In the genomic region with DNA sequence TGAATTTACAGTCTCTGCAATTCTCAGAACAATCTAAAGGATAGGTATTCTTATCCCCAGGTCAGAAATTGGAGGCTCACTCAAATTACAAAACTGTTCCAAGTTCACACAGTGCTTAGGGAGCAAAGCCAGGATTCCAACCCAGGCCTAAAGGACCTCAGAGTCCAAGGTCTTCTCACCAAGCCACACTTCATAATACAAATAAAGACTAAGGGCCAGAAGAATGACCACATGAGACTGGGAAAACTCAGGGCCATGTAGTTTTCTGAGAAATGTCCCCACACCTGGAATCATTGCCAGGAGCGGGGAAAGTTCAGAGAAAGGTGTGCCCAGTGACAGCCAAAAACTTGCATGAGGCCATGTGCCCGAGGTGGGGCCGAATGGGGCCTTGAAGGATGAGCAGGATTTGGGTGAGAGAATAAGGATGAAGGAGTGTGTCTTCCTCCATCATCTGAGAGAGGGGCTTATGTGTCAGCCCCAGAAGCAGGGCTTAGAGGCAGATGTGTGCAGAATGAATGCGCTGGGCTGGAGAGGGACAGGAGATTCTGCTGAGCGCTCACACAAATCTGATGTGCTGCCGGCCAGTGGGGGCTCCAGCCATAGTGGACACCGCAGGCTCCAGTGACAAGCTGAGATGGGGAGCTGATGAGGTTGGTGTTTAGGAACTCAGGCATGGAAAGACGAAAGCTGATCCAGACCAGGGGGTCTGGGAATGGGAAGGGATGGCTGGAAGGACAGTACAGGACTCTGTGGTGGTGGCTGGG, we compare ENCODE assay signal across 16 cellular contexts. TPM values are rescaled to one million over a fixed set of nuclear protein-coding genes. Genes with fewer than 3 reads are reported as not detected.
A peak's percentile ranks its signal among the peaks of the same experiment; 100 is the strongest.
DNase-seq lines count a peak whose midpoint lies in the region; ATAC-seq, FAIRE-seq and TF ChIP-seq lines count a peak whose summit lies in the region.
"Had no signal": no experiment of that assay in that cellular context is flagged by ENCODE, and none has a peak within 500 bp of the region (broad histone marks: within the 10 kb centered on the region; RNA-seq: fewer than 3 reads in every experiment).

No MANE protein-coding gene starts in this region.

- no peaks in the 10 kb centered on the region for H4K20me1 ChIP-seq in DOHH2 (ENCODE audit: control insufficient read depth, insufficient read depth, low read depth, low read length)
- no peaks in the 10 kb centered on the region for H4K20me1 ChIP-seq in HepG2 (ENCODE audit: insufficient read depth, low read length)

- 60% methylated on average over 8 of the region's 8 CpGs for WGBS in HepG2 (ENCODE audit: low lambda C conversion rate)
- WGBS in pancreas, 2 donors = 90 to 91% methylated on average over 8 of the region's 8 CpGs

- peak overlapping the region; percentile 85 for H3K27ac Mint-ChIP-seq in activated B cell treated with CpG ODN at 0.5 μM for 24 hours
- no peak overlapping the region for H3K27ac Mint-ChIP-seq in activated naive CD8-positive, alpha-beta T cell treated with anti-CD3 and anti-CD28 coated beads for 36 hours

- H3K79me2 ChIP-seq in DOHH2 (ENCODE audit: control insufficient read depth, low read length) (peaks cover 92% of the 10 kb centered on the region), HepG2 (ENCODE audit: insufficient read depth, low read length) (no peaks in the 10 kb centered on the region)

- no peaks in the 10 kb centered on the region for H3K9me2 ChIP-seq in DOHH2 (replicated peaks; ENCODE audit: control insufficient read depth, low read length)

- BruUV-seq in HepG2 (replicated peaks; lab: Mats Ljungman, UMichigan) = no TSS peak

- H3K27me3 Mint-ChIP-seq in activated B cell treated with CpG ODN at 0.5 μM for 24 hours = no peaks in the 10 kb centered on the region
- H3K27me3 Mint-ChIP-seq in activated naive CD8-positive, alpha-beta T cell treated with anti-CD3 and anti-CD28 coated beads for 36 hours = no peaks in the 10 kb centered on the region

- intact Hi-C loops in activated B cell treated with CpG ODN at 0.5 μM for 24 hours (cut with micrococcal nuclease) = loop anchor here (1.0 kb wide), 1 partner anchor 9 kb away; no protein-coding TSS in a partner anchor
- intact Hi-C loops in HepG2 (cut with micrococcal nuclease; ENCODE audit: unreplicated experiment) = no loop called here
- intact Hi-C loops in pancreas (cut with DNase I) = no loop called here
- intact Hi-C loops in posterior vena cava (cut with DNase I) = no loop called here

- no peak for TF ChIP-seq CTCF in DOHH2 (IDR thresholded peaks at IDR 0.05; ENCODE audit: low read depth, low read length, poor library complexity, severe bottlenecking)
- TF ChIP-seq CTCF in activated B cell treated with CpG ODN at 0.5 μM for 24 hours (IDR thresholded peaks at IDR 0.05) = no peak
- no peak for TF ChIP-seq CTCF in HepG2 (CRISPR knock-in tag; IDR thresholded peaks at IDR 0.05)
- TF ChIP-seq CTCF in pancreas (IDR thresholded peaks at IDR 0.05) = no peak

- no peak overlapping the region for H3K9ac ChIP-seq in HepG2 (ENCODE audit: insufficient read depth, low read depth, low read length)

- no peaks in the 10 kb centered on the region for H3K9me3 Mint-ChIP-seq in activated B cell treated with CpG ODN at 0.5 μM for 24 hours
- no peaks in the 10 kb centered on the region for H3K9me3 Mint-ChIP-seq in activated naive CD8-positive, alpha-beta T cell treated with anti-CD3 and anti-CD28 coated beads for 36 hours
- H3K9me3 Mint-ChIP-seq: H9 had no signal

- H3K27ac ChIP-seq in DOHH2 (ENCODE audit: low read depth, low read length) (peak overlapping the region; percentile 49), HepG2 (ENCODE audit: extremely low read length, insufficient read depth, low read length) (no peak overlapping the region), pancreas (no peak overlapping the region)
- H3K27ac ChIP-seq: C4-2B, SJCRH30 had no signal

- H3K4me1 ChIP-seq in DOHH2 (ENCODE audit: control insufficient read depth, low read length) = peaks cover 89% of the 10 kb centered on the region
- H3K4me1 ChIP-seq in HepG2 (ENCODE audit: insufficient read depth, low read length) = 0 out of 2 replicates have a peak, but pooled peaks cover 9% of the 10 kb centered on the region
- peaks cover 0 to 5% (median 0%) of the 10 kb centered on the region in 3 donors for H3K4me1 ChIP-seq in pancreas
- H3K4me1 ChIP-seq: SJCRH30 had no signal

- peaks cover 94% of the 10 kb centered on the region for H3K36me3 Mint-ChIP-seq in activated B cell treated with CpG ODN at 0.5 μM for 24 hours (ENCODE audit: low read depth)
- no peaks in the 10 kb centered on the region for H3K36me3 Mint-ChIP-seq in activated naive CD8-positive, alpha-beta T cell treated with anti-CD3 and anti-CD28 coated beads for 36 hours

- H2AFZ ChIP-seq in HepG2 (ENCODE audit: low read length) = no peak overlapping the region

- POLR2A ChIA-PET in activated B cell treated with CpG ODN at 0.5 μM for 24 hours (lab: Charles Lee) = interaction anchor here (0.8 to 5.1 kb wide), 5 partner anchors 9 to 55 kb away, joined by 4 to 39 read pairs (median 4); a partner anchor contains a TSS
- POLR2A ChIA-PET in HepG2 (lab: Yijun Ruan, JAX) = no interaction called here

- TF ChIP-seq POLR2A in HepG2 (IDR thresholded peaks at IDR 0.05; ENCODE audit: insufficient read depth in 1 of 2, low read depth in 2 of 2, low read length in 2 of 2) = no peak

- peak; percentile 53 for ATAC-seq in activated B cell treated with CpG ODN at 0.5 μM for 24 hours (ENCODE audit: low read depth)
- ATAC-seq in HepG2 = peak; percentile 53
- ATAC-seq in pancreas = peak in 3 of 4 donors; percentile 21 to 72 (median 71)
- no peak for ATAC-seq in HG03521 (IDR thresholded peaks at IDR 0.05; ENCODE audit: unreplicated experiment)

- CTCF ChIA-PET in activated B cell treated with CpG ODN at 0.5 μM for 24 hours (lab: Charles Lee) (interaction anchor here (1.0 to 3.4 kb wide), 5 partner anchors 10 to 219 kb away, joined by 4 to 23 read pairs (median 5); no protein-coding TSS in a partner anchor), HepG2 (lab: Yijun Ruan, JAX; ENCODE audit: low intra/inter-chr PET ratio, low total read pairs) (no interaction called here)

- TF ChIP-seq EP300 in HepG2 (IDR thresholded peaks at IDR 0.05; ENCODE audit: low read depth in 2 of 2, low read length in 2 of 2) (no peak), HepG2 (CRISPR knock-in tag; IDR thresholded peaks at IDR 0.05; ENCODE audit: borderline replicate concordance) (no peak)

- H3K36me3 ChIP-seq in DOHH2 (ENCODE audit: control insufficient read depth, low read length) = peaks cover 97% of the 10 kb centered on the region
- H3K36me3 ChIP-seq in HepG2 (replicated peaks in 1 of 2; ENCODE audit: control insufficient read depth in 1 of 2, insufficient read depth in 2 of 2, low read length in 2 of 2) = no peaks in the 10 kb centered on the region
- no peaks in the 10 kb centered on the region for H3K36me3 ChIP-seq in pancreas
- H3K36me3 ChIP-seq: SJCRH30 had no signal

- TF ChIP-seq RAD21 in HepG2 (CRISPR knock-in tag; IDR thresholded peaks at IDR 0.05) = no peak

- peak overlapping the region; percentile 57 for H3K4me3 Mint-ChIP-seq in activated B cell treated with CpG ODN at 0.5 μM for 24 hours
- H3K4me3 Mint-ChIP-seq in activated naive CD8-positive, alpha-beta T cell treated with anti-CD3 and anti-CD28 coated beads for 36 hours = no peak overlapping the region
- H3K4me3 Mint-ChIP-seq: H9 had no signal

- in situ Hi-C loops in HepG2 (cut with HindIII; ENCODE audit: extremely low pct_ligation_motif_present, low pct_unique_long_range_greater_than_20kb) = no loop called here

- H3K4me2 ChIP-seq in DOHH2 (ENCODE audit: low read length) (peak overlapping the region; percentile 28; the same call in 1 of the 2 replicates), HepG2 (ENCODE audit: low read depth, low read length) (no peak overlapping the region)

- no peak overlapping the region for H3K4me3 ChIP-seq in DOHH2 (ENCODE audit: low read length)
- H3K4me3 ChIP-seq in HepG2 (replicated peaks in 1 of 3; ENCODE audit: insufficient read depth in 1 of 3, low read depth in 2 of 3, low read length in 3 of 3) = no peak overlapping the region
- H3K4me3 ChIP-seq in pancreas = no peak overlapping the region
- H3K4me3 ChIP-seq: SJCRH30 had no signal

- no peak for DNase-seq in activated B cell treated with CpG ODN at 0.5 μM for 24 hours
- DNase-seq in HepG2 (ENCODE audit: low spot score) = no peak
- no peak for DNase-seq in pancreas
- DNase-seq in activated naive CD8-positive, alpha-beta T cell treated with anti-CD3 and anti-CD28 coated beads for 36 hours = no peak
- DNase-seq in posterior vena cava (ENCODE audit: low spot score) = no peak
- no peak for DNase-seq in NCI-H748 (lab: John Stamatoyannopoulos, UW; ENCODE audit: unreplicated experiment)
- DNase-seq: DMS79, H9, NCI-H187, NCI-H2227 treated with DMSO at 0.1 percent for 48 hours, NCI-H524 treated with DMSO at 0.1 percent for 48 hours, SJCRH30 had no signal

- no peak for FAIRE-seq in HepG2 (lab: Jason Lieb, UNC)
- FAIRE-seq in pancreas (lab: Jason Lieb, UNC) = no peak

- H3K27me3 ChIP-seq in DOHH2 (ENCODE audit: control insufficient read depth, low read length) = no peaks in the 10 kb centered on the region
- H3K27me3 ChIP-seq in HepG2 (ENCODE audit: control insufficient read depth in 1 of 2, insufficient read depth in 2 of 2, low read length in 2 of 2) = no peaks in the 10 kb centered on the region
- H3K27me3 ChIP-seq in pancreas = no peaks in the 10 kb centered on the region
- H3K27me3 ChIP-seq: SJCRH30 had no signal

- H3K9me3 ChIP-seq in DOHH2 (ENCODE audit: control insufficient read depth, insufficient read depth, low read length) (no peaks in the 10 kb centered on the region), HepG2 (ENCODE audit: low read length) (no peaks in the 10 kb centered on the region), pancreas (no peaks in the 10 kb centered on the region)
- H3K9me3 ChIP-seq: SJCRH30 had no signal

- H3K4me1 Mint-ChIP-seq in activated B cell treated with CpG ODN at 0.5 μM for 24 hours = peaks cover 93% of the 10 kb centered on the region
- no peaks in the 10 kb centered on the region for H3K4me1 Mint-ChIP-seq in activated naive CD8-positive, alpha-beta T cell treated with anti-CD3 and anti-CD28 coated beads for 36 hours

- peaks cover 24% of the 10 kb centered on the region for H3F3A ChIP-seq in DOHH2 (ENCODE audit: control insufficient read depth, insufficient read depth)

RNA-seq across cellular contexts. Expression of a gene that starts 35.9 kb away (rescaled TPM):
- total RNA-seq in activated B cell treated with CpG ODN at 0.5 μM for 24 hours = 238 and 267 TPM in 2 replicates
- not detected in 2 replicates for total RNA-seq in HepG2 (2016; rRNA removed; fragmentation: Illumina TruSeq; extraction: Trizol)
- not detected in 2 replicates for total RNA-seq in HepG2 (2016; cell fraction: cytosol; rRNA removed; fragmentation: Illumina TruSeq; extraction: Trizol; ENCODE audit: low read depth)
- total RNA-seq in HepG2 (2016; cell fraction: insoluble cytoplasmic fraction; rRNA removed; fragmentation: Illumina TruSeq; extraction: Trizol) = not detected in 2 replicates
- not detected in 2 replicates for total RNA-seq in HepG2 (2016; cell fraction: membrane; rRNA removed; fragmentation: Illumina TruSeq; extraction: Trizol)
- not detected in 2 replicates for total RNA-seq in HepG2 (2016; cell fraction: nucleus; rRNA removed; fragmentation: Illumina TruSeq; extraction: Trizol)
- not detected in 2 replicates for polyA plus RNA-seq in HepG2 (2011; rRNA removed)
- polyA plus RNA-seq in HepG2 (2011; cell fraction: cytosol; rRNA removed) = not detected in 2 replicates
- polyA plus RNA-seq in HepG2 (2011; cell fraction: nucleus; rRNA removed) = 0.23 TPM in 1 of 2 replicates, not detected in the other
- polyA plus RNA-seq in HepG2 (2012) = not detected in 2 replicates
- polyA plus RNA-seq in HepG2 (2016; cell fraction: cytosol; fragmentation: Illumina TruSeq; extraction: Trizol; ENCODE audit: low read depth) = not detected in 2 replicates
- not detected in 2 replicates for polyA plus RNA-seq in HepG2 (2016; cell fraction: insoluble cytoplasmic fraction; fragmentation: Illumina TruSeq; extraction: Trizol; ENCODE audit: low read depth)
- not detected in 2 replicates for polyA plus RNA-seq in HepG2 (2016; cell fraction: membrane; fragmentation: Illumina TruSeq; extraction: Trizol; ENCODE audit: low read depth)
- not detected in 2 replicates for polyA plus RNA-seq in HepG2 (2016; cell fraction: nucleus; fragmentation: Illumina TruSeq; extraction: Trizol; ENCODE audit: insufficient read depth, low read depth)
- not detected in 2 replicates for polyA minus RNA-seq in HepG2 (2011; rRNA and poly(A)+ RNA removed; ENCODE audit: low replicate concordance)
- not detected in 2 replicates for polyA minus RNA-seq in HepG2 (2011; cell fraction: cytosol; rRNA and poly(A)+ RNA removed)
- not detected in 2 replicates for polyA minus RNA-seq in HepG2 (2011; cell fraction: nucleus; rRNA and poly(A)+ RNA removed)
- 10 to 100 TPM in 5 of 6 donors, 1 to 10 TPM in 1; 7.1 to 25.8 (median 12.8) TPM for total RNA-seq in pancreas
- 10 to 100 TPM; 10.4 to 12.9 TPM for polyA plus RNA-seq in pancreas
- total RNA-seq in activated naive CD8-positive, alpha-beta T cell treated with anti-CD3 and anti-CD28 coated beads for 36 hours = 1 to 10 TPM in 1 of 2 experiments, under 1 TPM in 1; 0.94 to 1.3 TPM
- 1 to 10 TPM; 3.2 to 4.1 TPM for total RNA-seq in posterior vena cava
- total RNA-seq: A673, H9, SJCRH30 had no signal
